ENCODE assay signal across 8 cellular contexts in genomic region chr15:47718474-47719440, GRCh38. TPM values are rescaled to one million over a fixed set of nuclear protein-coding genes. Genes with fewer than 3 reads are reported as not detected.
A peak's percentile ranks its signal among the peaks of the same experiment; 100 is the strongest.
DNase-seq lines count a peak whose midpoint lies in the region; ATAC-seq and TF ChIP-seq lines count a peak whose summit lies in the region.

No MANE protein-coding gene starts in this region.

- H3K4me1 ChIP-seq in uterus: no peaks in the 10 kb centered on the region

- H3K27me3 Mint-ChIP-seq in mesothelial cell of epicardium (ENCODE audit: low read depth): no peaks in the 10 kb centered on the region

- intact Hi-C loops in uterus (cut with DNase I; ENCODE audit: low total_unique reads): no loop called here

- no peaks in the 10 kb centered on the region for H3K9me3 ChIP-seq in uterus

- no peak for TF ChIP-seq POLR2A in uterus (IDR thresholded peaks at IDR 0.05)

- no peak for ATAC-seq in HG02970 (IDR thresholded peaks at IDR 0.05; ENCODE audit: low FRiP score, unreplicated experiment)

- H3K36me3 Mint-ChIP-seq in mesothelial cell of epicardium: peaks cover 2% of the 10 kb centered on the region

- no peaks in the 10 kb centered on the region for H3K27me3 ChIP-seq in uterus

- H3K27ac ChIP-seq in uterus: peak overlapping the region; percentile 51 to 67

- H3K4me3 Mint-ChIP-seq in mesothelial cell of epicardium: peak overlapping the region; percentile 95

- peak overlapping the region; percentile 93 for H3K27ac Mint-ChIP-seq in mesothelial cell of epicardium

- H3K4me3 ChIP-seq in epithelial cell of esophagus (ENCODE audit: low read length): peak overlapping the region; percentile 68
- peak overlapping the region; percentile 44 to 55 for H3K4me3 ChIP-seq in uterus

- TF ChIP-seq CTCF in epithelial cell of esophagus (IDR thresholded peaks at IDR 0.05; ENCODE audit: insufficient read depth, low read depth, low read length, missing control alignments) (no peak), mesothelial cell of epicardium (IDR thresholded peaks at IDR 0.05; ENCODE audit: unreplicated experiment) (no peak), uterus (IDR thresholded peaks at IDR 0.05) (no peak)

- H3K9me3 Mint-ChIP-seq in mesothelial cell of epicardium: no peaks in the 10 kb centered on the region

- DNase-seq in NCI-H510A treated with DMSO at 0.1 percent for 48 hours (lab: John Stamatoyannopoulos, UW): peak; percentile 23
- no peak for DNase-seq in NCI-H510A (lab: John Stamatoyannopoulos, UW)
- peak; percentile 23 for DNase-seq in epithelial cell of esophagus (ENCODE audit: low read depth)
- no peak for DNase-seq in mesothelial cell of epicardium (ENCODE audit: low spot score in 2 of 2, unreplicated experiment in 2 of 2)
- DNase-seq in uterus: peak in 1 of 2 donors; percentile 15
- no peak for DNase-seq in Kasumi-1 (lab: John Stamatoyannopoulos, UW)
- DNase-seq in activated CD4-positive, alpha-beta T cell treated with anti-CD3 and anti-CD28 coated beads, Interleukin-2, amount 50 U/mL, for 1 hour: no peak

- H3K36me3 ChIP-seq in uterus: no peaks in the 10 kb centered on the region

- peaks cover 55% of the 10 kb centered on the region for H3K4me1 Mint-ChIP-seq in mesothelial cell of epicardium

RNA-seq across cellular contexts. Expression of gene SEMA6D, which starts 1.5 kb away (rescaled TPM):
- 52.0 to 58.3 TPM (median 54.3 TPM) in 3 replicates for total RNA-seq in mesothelial cell of epicardium
- 10 to 100 TPM in 1 of 4 donors, 1 to 10 TPM in 3; 1.5 to 27.2 (median 5.5) TPM for total RNA-seq in uterus

Comparison
In these comparisons a context has a peak if more than half of its experiments do, and no peak if none do; other contexts are left out.
1. DNase-seq: peak in NCI-H510A treated with DMSO at 0.1 percent for 48 hours (single experiment) and epithelial cell of esophagus (single experiment); none in NCI-H510A (single experiment), mesothelial cell of epicardium (0 of 2), Kasumi-1 (0 of 2) and activated CD4-positive, alpha-beta T cell treated with anti-CD3 and anti-CD28 coated beads, Interleukin-2, amount 50 U/mL, for 1 hour (single experiment).